In genomic region chr11:123430736-123431356, GRCh38 we compare ENCODE assay signal across 1 cellular context.
TF ChIP-seq lines count a peak whose summit lies in the region.

No MANE protein-coding gene starts in this region.

TF ChIP-seq in H1, 55 proteins besides CTCF, POLR2A, EP300 and RAD21:
- TF ChIP-seq RNF2 (IDR thresholded peaks at IDR 0.05; ENCODE audit: borderline replicate concordance, low read depth, low read length, missing control alignments, poor library complexity, severe bottlenecking) (no peak), TEAD4 (IDR thresholded peaks at IDR 0.05; ENCODE audit: low read depth, low read length) (no peak), JUN (IDR thresholded peaks at IDR 0.05; ENCODE audit: low read depth, low read length) (no peak), KDM4A (IDR thresholded peaks at IDR 0.05; ENCODE audit: low read depth, low read length, severe bottlenecking) (peak; percentile 95), RBBP5 (IDR thresholded peaks at IDR 0.05; ENCODE audit: borderline replicate concordance, low read depth, low read length) (peak; percentile 87), SAP30 (IDR thresholded peaks at IDR 0.05; ENCODE audit: insufficient read depth, insufficient replicate concordance, low read length) (no peak), POLR2AphosphoS5 (IDR thresholded peaks at IDR 0.05; ENCODE audit: low read depth, low read length) (no peak), BRCA1 (IDR thresholded peaks at IDR 0.05; ENCODE audit: low read depth, low read length) (no peak), SP1 (IDR thresholded peaks at IDR 0.05; ENCODE audit: low read depth, low read length) (no peak), CHD7 (IDR thresholded peaks at IDR 0.05; ENCODE audit: insufficient replicate concordance, low read length) (no peak), SIN3A (conservative IDR thresholded peaks at IDR 0.05 in 1 of 2, IDR thresholded peaks at IDR 0.05 in 1 of 2; ENCODE audit: low read depth in 1 of 2, low read length in 2 of 2) (0 out of 4 replicates have a peak, but pooled peaks of 1 of the 2 experiments have one; percentile 22), USF2 (IDR thresholded peaks at IDR 0.05; ENCODE audit: low read length) (no peak), SUZ12 (IDR thresholded peaks at IDR 0.05; ENCODE audit: low read length) (no peak), SIRT6 (IDR thresholded peaks at IDR 0.05; ENCODE audit: low read length) (no peak), TBP (IDR thresholded peaks at IDR 0.05; ENCODE audit: low read depth, low read length) (peak; percentile 37; the same call in 1 of the 2 replicates), TAF1 (IDR thresholded peaks at IDR 0.05; ENCODE audit: low read depth, low read length) (no peak), PHF8 (conservative IDR thresholded peaks at IDR 0.05; ENCODE audit: low read depth, low read length) (0 out of 2 replicates have a peak, but pooled peaks have one; percentile 39), EZH2 (IDR thresholded peaks at IDR 0.05; ENCODE audit: low read depth, low read length, severe bottlenecking) (no peak), SRF (IDR thresholded peaks at IDR 0.05; ENCODE audit: low read depth, low read length) (no peak), MAFK (IDR thresholded peaks at IDR 0.05; ENCODE audit: low read depth, low read length) (no peak), KDM5A (IDR thresholded peaks at IDR 0.05; ENCODE audit: low read length) (no peak), ASH2L (IDR thresholded peaks at IDR 0.05; ENCODE audit: low read length) (peak; percentile 94), RXRA (IDR thresholded peaks at IDR 0.05; ENCODE audit: insufficient read depth, low read depth, low read length) (no peak), POU5F1 (IDR thresholded peaks at IDR 0.05; ENCODE audit: low read depth, low read length) (no peak), SIX5 (IDR thresholded peaks at IDR 0.05; ENCODE audit: low read depth, low read length) (no peak), SP2 (IDR thresholded peaks at IDR 0.05; ENCODE audit: low read length) (no peak)
- TF ChIP-seq, protein P1, sequence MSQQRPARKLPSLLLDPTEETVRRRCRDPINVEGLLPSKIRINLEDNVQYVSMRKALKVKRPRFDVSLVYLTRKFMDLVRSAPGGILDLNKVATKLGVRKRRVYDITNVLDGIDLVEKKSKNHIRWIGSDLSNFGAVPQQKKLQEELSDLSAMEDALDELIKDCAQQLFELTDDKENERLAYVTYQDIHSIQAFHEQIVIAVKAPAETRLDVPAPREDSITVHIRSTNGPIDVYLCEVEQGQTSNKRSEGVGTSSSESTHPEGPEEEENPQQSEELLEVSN (IDR thresholded peaks at IDR 0.05), result peak; percentile 16
